Comparison of ENCODE assay signal across 1 cellular context in the genomic region with DNA sequence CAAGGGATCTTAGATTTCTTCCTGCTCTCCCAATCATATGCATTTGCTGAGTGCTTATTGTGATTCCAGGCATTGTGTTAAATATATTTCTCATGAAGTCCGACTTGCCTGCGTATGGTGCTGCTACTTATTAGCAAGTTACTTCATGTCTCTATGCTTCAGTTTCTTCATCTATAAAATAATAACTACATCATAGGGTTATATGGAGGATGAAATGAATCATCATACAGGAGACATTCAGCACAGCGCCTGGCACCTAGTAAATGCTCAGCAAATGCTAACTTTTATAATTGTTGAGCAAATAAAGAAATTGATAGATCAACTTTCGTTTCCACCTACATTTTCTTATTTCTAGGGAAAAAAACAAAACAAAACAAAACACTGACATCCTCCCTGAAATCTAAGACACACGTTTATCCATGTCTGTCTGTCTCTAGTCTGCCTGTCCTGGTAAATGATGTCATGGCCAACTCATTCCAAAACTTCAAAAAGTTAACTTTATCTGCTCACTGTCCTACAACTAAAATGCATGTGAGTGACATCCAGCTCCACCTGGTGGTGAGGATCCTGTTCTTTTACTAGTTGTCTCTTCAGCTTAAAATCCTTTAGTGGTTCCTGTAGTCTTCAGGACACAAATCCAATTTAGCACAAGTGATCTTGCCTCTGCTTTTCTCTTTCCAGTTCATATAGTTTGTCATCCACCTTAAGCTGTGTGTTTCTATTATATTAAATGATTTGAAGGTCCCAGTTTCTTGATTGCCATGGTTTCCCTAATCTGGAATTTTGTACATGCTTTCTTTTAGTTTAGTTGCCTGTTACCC.
TF ChIP-seq lines count a peak whose summit lies in the region.

No MANE protein-coding gene starts in this region.

TF ChIP-seq in HCT116, 20 proteins besides CTCF, POLR2A, EP300 and RAD21:
- TF ChIP-seq EZH2 (IDR thresholded peaks at IDR 0.05) (no peak), TCF7L2 (IDR thresholded peaks at IDR 0.05; ENCODE audit: borderline replicate concordance, extremely low read depth, insufficient read depth, insufficient read length) (no peak), MAX (IDR thresholded peaks at IDR 0.05) (no peak), EZH2phosphoT487 (IDR thresholded peaks at IDR 0.05; ENCODE audit: borderline replicate concordance) (no peak), SP1 (IDR thresholded peaks at IDR 0.05; ENCODE audit: low read depth) (no peak), ZFX (IDR thresholded peaks at IDR 0.05) (no peak), JUND (IDR thresholded peaks at IDR 0.05) (no peak), ZBTB33 (IDR thresholded peaks at IDR 0.05; ENCODE audit: extremely low read depth, insufficient replicate concordance, low read length) (no peak), YY1 (IDR thresholded peaks at IDR 0.05; ENCODE audit: extremely low read depth, insufficient replicate concordance, low read depth, low read length) (no peak)
- TF ChIP-seq, protein P1, sequence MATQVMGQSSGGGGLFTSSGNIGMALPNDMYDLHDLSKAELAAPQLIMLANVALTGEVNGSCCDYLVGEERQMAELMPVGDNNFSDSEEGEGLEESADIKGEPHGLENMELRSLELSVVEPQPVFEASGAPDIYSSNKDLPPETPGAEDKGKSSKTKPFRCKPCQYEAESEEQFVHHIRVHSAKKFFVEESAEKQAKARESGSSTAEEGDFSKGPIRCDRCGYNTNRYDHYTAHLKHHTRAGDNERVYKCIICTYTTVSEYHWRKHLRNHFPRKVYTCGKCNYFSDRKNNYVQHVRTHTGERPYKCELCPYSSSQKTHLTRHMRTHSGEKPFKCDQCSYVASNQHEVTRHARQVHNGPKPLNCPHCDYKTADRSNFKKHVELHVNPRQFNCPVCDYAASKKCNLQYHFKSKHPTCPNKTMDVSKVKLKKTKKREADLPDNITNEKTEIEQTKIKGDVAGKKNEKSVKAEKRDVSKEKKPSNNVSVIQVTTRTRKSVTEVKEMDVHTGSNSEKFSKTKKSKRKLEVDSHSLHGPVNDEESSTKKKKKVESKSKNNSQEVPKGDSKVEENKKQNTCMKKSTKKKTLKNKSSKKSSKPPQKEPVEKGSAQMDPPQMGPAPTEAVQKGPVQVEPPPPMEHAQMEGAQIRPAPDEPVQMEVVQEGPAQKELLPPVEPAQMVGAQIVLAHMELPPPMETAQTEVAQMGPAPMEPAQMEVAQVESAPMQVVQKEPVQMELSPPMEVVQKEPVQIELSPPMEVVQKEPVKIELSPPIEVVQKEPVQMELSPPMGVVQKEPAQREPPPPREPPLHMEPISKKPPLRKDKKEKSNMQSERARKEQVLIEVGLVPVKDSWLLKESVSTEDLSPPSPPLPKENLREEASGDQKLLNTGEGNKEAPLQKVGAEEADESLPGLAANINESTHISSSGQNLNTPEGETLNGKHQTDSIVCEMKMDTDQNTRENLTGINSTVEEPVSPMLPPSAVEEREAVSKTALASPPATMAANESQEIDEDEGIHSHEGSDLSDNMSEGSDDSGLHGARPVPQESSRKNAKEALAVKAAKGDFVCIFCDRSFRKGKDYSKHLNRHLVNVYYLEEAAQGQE (IDR thresholded peaks at IDR 0.05; ENCODE audit: low read depth): no peak
